In the genomic region with DNA sequence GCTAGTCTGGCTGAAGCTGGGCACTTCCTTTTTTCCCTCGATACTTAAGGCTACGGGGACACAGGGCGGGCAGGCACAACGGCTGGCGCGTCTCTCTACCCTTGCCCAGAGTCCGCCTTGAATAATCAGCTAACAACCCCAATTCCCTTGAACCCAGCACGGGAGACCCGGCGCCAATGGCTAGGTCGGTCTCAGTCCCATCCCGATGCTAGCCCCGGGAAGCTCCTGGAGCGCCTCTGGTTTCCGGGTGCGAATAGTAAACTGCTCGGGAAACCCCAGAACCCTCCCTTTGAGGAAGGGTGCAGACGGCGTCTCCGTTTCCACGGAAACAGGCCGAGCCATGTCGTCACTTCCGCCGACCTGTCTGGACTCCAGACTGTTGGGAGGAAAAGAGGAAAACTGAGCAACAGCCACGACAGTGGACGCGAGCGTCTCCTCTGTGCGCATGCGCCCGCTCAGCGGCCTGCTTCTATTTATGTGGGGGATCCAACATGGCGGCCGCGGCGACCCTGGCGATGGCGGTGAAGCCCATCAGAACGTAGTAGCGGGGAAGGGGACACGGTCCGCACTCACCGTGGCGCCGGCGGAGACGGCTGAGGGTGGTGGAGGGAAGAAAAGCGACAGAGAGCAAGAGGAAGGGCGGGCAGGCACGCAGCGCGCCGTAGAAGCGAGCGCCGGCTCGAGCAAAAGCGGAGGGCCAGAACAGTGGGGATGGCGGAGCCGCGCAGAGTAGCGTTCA, we compare ENCODE assay signal across 8 cellular contexts. TPM values are rescaled to one million over a fixed set of nuclear protein-coding genes. Genes with fewer than 3 reads are reported as not detected.
DNase-seq lines count a peak whose midpoint lies in the region; ATAC-seq and TF ChIP-seq lines count a peak whose summit lies in the region.

Gene UBN2, plus strand, starts transcription at position 464 of the 739 bp plus-strand sequence. Its CDS starts 248 bp downstream, at position 712.

- DNase-seq in AG20443 (ENCODE audit: low spot score) (peak; percentile 99), NCI-H510A (lab: John Stamatoyannopoulos, UW) (peak; percentile 56), chondrocyte (ENCODE audit: low spot score) (peak; percentile 98), kidney epithelial cell (ENCODE audit: low read depth) (peak; percentile 94)
- DNase-seq in activated CD4-positive, alpha-beta T cell treated with anti-CD3 and anti-CD28 coated beads for 1 hour = peak; percentile 85
- peak; percentile 87 to 91 for DNase-seq in stimulated activated CD4-positive, alpha-beta T cell treated with anti-CD3 and anti-CD28 coated beads, Interleukin-15, amount 100 ng/mL, for 48 hours (ENCODE audit: low read depth in 2 of 2)

- peak within 1 kb of the TSS; percentile 88 for H3K4me3 ChIP-seq in kidney epithelial cell (ENCODE audit: low read depth, low read length)

- no peaks in the 10 kb centered on the region for H3K36me3 ChIP-seq in kidney epithelial cell (ENCODE audit: control insufficient read depth, insufficient read depth, low read length)

- TF ChIP-seq CTCF in chondrocyte (IDR thresholded peaks at IDR 0.05) (no peak), kidney epithelial cell (IDR thresholded peaks at IDR 0.05; ENCODE audit: insufficient read depth, low read length, poor library complexity, severe bottlenecking) (no peak)

- peak within 1 kb of the TSS; percentile 99 for H3K27ac Mint-ChIP-seq in chondrocyte (ENCODE audit: unreplicated experiment)

- peak; percentile 96 for ATAC-seq in HG03432 (IDR thresholded peaks at IDR 0.05; ENCODE audit: unreplicated experiment)

- no peaks in the 10 kb centered on the region for H3K27me3 Mint-ChIP-seq in chondrocyte (ENCODE audit: low read depth)

- peaks cover 31% of the 10 kb centered on the region for H3K4me1 Mint-ChIP-seq in chondrocyte (ENCODE audit: low read depth)

- peaks cover 3% of the 10 kb centered on the region for H3K36me3 Mint-ChIP-seq in chondrocyte (ENCODE audit: low read depth)

- no peaks in the 10 kb centered on the region for H3K9me3 Mint-ChIP-seq in chondrocyte (ENCODE audit: low read depth)

- H3K27me3 ChIP-seq in kidney epithelial cell (ENCODE audit: control insufficient read depth, insufficient read depth, low read length) = no peaks in the 10 kb centered on the region

- H3K4me3 Mint-ChIP-seq in chondrocyte (ENCODE audit: unreplicated experiment) = peak within 1 kb of the TSS; percentile 99

- TF ChIP-seq POLR2A in GM19099 (IDR thresholded peaks at IDR 0.05; ENCODE audit: extremely low read depth, insufficient read length, low read depth) = peak; percentile 84

RNA-seq across cellular contexts. Expression of gene UBN2, which starts in this region (rescaled TPM):
- total RNA-seq in chondrocyte (13.5 to 20.4 TPM (median 15.7 TPM) in 3 replicates), kidney epithelial cell (6.0 and 7.4 TPM in 2 replicates)

Comparison
In these comparisons a context has a peak if more than half of its experiments do, and no peak if none do; other contexts are left out.
1. Peak in every context shown above with its lines: DNase-seq, ATAC-seq and H3K4me3 ChIP-seq.